In genomic region chr11:61657566-61657965, GRCh38 we compare ENCODE assay signal across 18 cellular contexts. TPM values are rescaled to one million over a fixed set of nuclear protein-coding genes. Genes with fewer than 3 reads are reported as not detected.
DNase-seq lines count a peak whose midpoint lies in the region; ATAC-seq and TF ChIP-seq lines count a peak whose summit lies in the region.
"Had no signal": no experiment of that assay in that cellular context is flagged by ENCODE, and none has a peak within 500 bp of the region (broad histone marks: within the 10 kb centered on the region; RNA-seq: fewer than 3 reads in every experiment).

No MANE protein-coding gene starts in this region.

- H3K9me3 ChIP-seq in prostate gland = no peaks in the 10 kb centered on the region
- no peaks in the 10 kb centered on the region for H3K9me3 ChIP-seq in naive thymus-derived CD4-positive, alpha-beta T cell (ENCODE audit: control insufficient read depth in 2 of 3, low read length in 3 of 3)
- H3K9me3 ChIP-seq: thyroid gland had no signal

- peaks cover 37% of the 10 kb centered on the region for H3K27me3 Mint-ChIP-seq in MCF 10A (ENCODE audit: insufficient read depth, unreplicated experiment)
- peaks cover 12 to 17% (median 14%) of the 10 kb centered on the region in 5 donors for H3K27me3 Mint-ChIP-seq in naive thymus-derived CD4-positive, alpha-beta T cell

- peaks cover 5% of the 10 kb centered on the region for H3K4me1 Mint-ChIP-seq in MCF 10A (ENCODE audit: insufficient read depth, unreplicated experiment)
- peaks cover 0 to 4% (median 0%) of the 10 kb centered on the region in 7 donors for H3K4me1 Mint-ChIP-seq in naive thymus-derived CD4-positive, alpha-beta T cell

- no peaks in the 10 kb centered on the region for H3K36me3 ChIP-seq in prostate gland
- no peaks in the 10 kb centered on the region for H3K36me3 ChIP-seq in naive thymus-derived CD4-positive, alpha-beta T cell (ENCODE audit: control insufficient read depth in 2 of 3, insufficient read depth in 3 of 3, low read length in 3 of 3)
- H3K36me3 ChIP-seq: thyroid gland had no signal

- peak overlapping the region in 1 of 2 donors; percentile 26 for H3K27ac ChIP-seq in prostate gland
- no peak overlapping the region for H3K27ac ChIP-seq in naive thymus-derived CD4-positive, alpha-beta T cell (ENCODE audit: low read depth, low read length)
- H3K27ac ChIP-seq: C4-2B, thyroid gland had no signal

- no peak for TF ChIP-seq CTCF in MCF 10A (IDR thresholded peaks at IDR 0.05; ENCODE audit: unreplicated experiment)
- TF ChIP-seq CTCF in prostate gland (IDR thresholded peaks at IDR 0.05) = peak in 1 of 4 experiments; percentile 20

- CTCF ChIA-PET in MCF 10A (lab: Yijun Ruan, JAX) = interaction anchor here (0.6 kb wide), 1 partner anchor 690 kb away, joined by 3 read pairs; no protein-coding TSS in a partner anchor
- CTCF ChIA-PET in naive thymus-derived CD4-positive, alpha-beta T cell (lab: Charles Lee) = no interaction called here

- no peak overlapping the region for H3K27ac Mint-ChIP-seq in MCF 10A (ENCODE audit: low read depth, unreplicated experiment)
- H3K27ac Mint-ChIP-seq in naive thymus-derived CD4-positive, alpha-beta T cell = no peak overlapping the region
- H3K27ac Mint-ChIP-seq: dendritic cell treated with granulocyte-macrophage colony-stimulating factor and Interleukin-4, amounts not matched to agents 40 ng/mL and 50 ng/mL, for 4 days had no signal

- BruUV-seq in MCF 10A (replicated peaks; lab: Mats Ljungman, UMichigan) = no TSS peak

- no peak for TF ChIP-seq POLR2A in prostate gland (IDR thresholded peaks at IDR 0.05)

- DNase-seq in DMS53 (lab: John Stamatoyannopoulos, UW) (peak; percentile 64), DMS53 treated with DMSO at 0.1 percent for 48 hours (lab: John Stamatoyannopoulos, UW; ENCODE audit: unreplicated experiment) (no peak), NCI-H2081 treated with DMSO at 0.1 percent for 48 hours (lab: John Stamatoyannopoulos, UW) (peak; percentile 33), MCF 10A (ENCODE audit: unreplicated experiment) (peak; percentile 70), prostate gland (ENCODE audit: low spot score) (peak; percentile 53)
- DNase-seq in naive thymus-derived CD4-positive, alpha-beta T cell = no peak
- DNase-seq: 8988T; activated CD4-positive, CD25-positive, alpha-beta regulatory T cell; activated gamma-delta T cell; aorta; hypothalamus; occipital lobe; stimulated activated CD4-positive, alpha-beta T cell treated with anti-CD3 and anti-CD28 coated beads, Interleukin-4, amount 100 ng/mL, for 24 hours; thyroid gland had no signal

- H3K27me3 ChIP-seq in prostate gland (replicated peaks; ENCODE audit: insufficient read depth) = no peaks in the 10 kb centered on the region
- H3K27me3 ChIP-seq in naive thymus-derived CD4-positive, alpha-beta T cell (ENCODE audit: control insufficient read depth in 2 of 2, insufficient read depth in 2 of 2, low read length in 2 of 2) = no peaks in the 10 kb centered on the region
- H3K27me3 ChIP-seq: thyroid gland had no signal

- WGBS in prostate gland = 43% methylated on average over 5 of the region's 5 CpGs

- H3K4me3 ChIP-seq in prostate gland = no peak overlapping the region
- no peak overlapping the region for H3K4me3 ChIP-seq in naive thymus-derived CD4-positive, alpha-beta T cell (ENCODE audit: low read length)
- H3K4me3 ChIP-seq: thyroid gland had no signal

- peaks cover 3% of the 10 kb centered on the region for H3K4me1 ChIP-seq in prostate gland (replicated peaks)
- no peaks in the 10 kb centered on the region for H3K4me1 ChIP-seq in naive thymus-derived CD4-positive, alpha-beta T cell (ENCODE audit: control insufficient read depth in 2 of 2, insufficient read depth in 2 of 2, low read length in 2 of 2)
- H3K4me1 ChIP-seq: thyroid gland had no signal

- no peaks in the 10 kb centered on the region for H3K36me3 Mint-ChIP-seq in MCF 10A (ENCODE audit: insufficient read depth, unreplicated experiment)
- H3K36me3 Mint-ChIP-seq in naive thymus-derived CD4-positive, alpha-beta T cell = no peaks in the 10 kb centered on the region

- H3K9me3 Mint-ChIP-seq in MCF 10A (ENCODE audit: unreplicated experiment) = no peaks in the 10 kb centered on the region
- H3K9me3 Mint-ChIP-seq in naive thymus-derived CD4-positive, alpha-beta T cell = no peaks in the 10 kb centered on the region
- H3K9me3 Mint-ChIP-seq: dendritic cell treated with granulocyte-macrophage colony-stimulating factor and Interleukin-4, amounts not matched to agents 40 ng/mL and 50 ng/mL, for 4 days had no signal

- no peak for ATAC-seq in HG02885 (IDR thresholded peaks at IDR 0.05; ENCODE audit: poor library complexity, unreplicated experiment)
- no peak for ATAC-seq in GM19455 (IDR thresholded peaks at IDR 0.05; ENCODE audit: unreplicated experiment)
- ATAC-seq in naive thymus-derived CD4-positive, alpha-beta T cell = no peak

- intact Hi-C loops in MCF 10A (cut with micrococcal nuclease) (no loop called here), prostate gland (cut with DNase I) (no loop called here)
- intact Hi-C loops in naive thymus-derived CD4-positive, alpha-beta T cell (cut with micrococcal nuclease) = no loop called here

- POLR2A ChIA-PET in MCF 10A (lab: Yijun Ruan, JAX) = no interaction called here
- POLR2A ChIA-PET in naive thymus-derived CD4-positive, alpha-beta T cell (lab: Charles Lee) = no interaction called here

- H3K4me3 Mint-ChIP-seq in MCF 10A (ENCODE audit: unreplicated experiment) = no peak overlapping the region
- no peak overlapping the region for H3K4me3 Mint-ChIP-seq in naive thymus-derived CD4-positive, alpha-beta T cell
- H3K4me3 Mint-ChIP-seq: dendritic cell treated with granulocyte-macrophage colony-stimulating factor and Interleukin-4, amounts not matched to agents 40 ng/mL and 50 ng/mL, for 4 days had no signal

RNA-seq across cellular contexts. Expression of gene DAGLA, which starts 22.6 kb away (rescaled TPM):
- 1.0 and 1.5 TPM in 2 replicates for total RNA-seq in MCF 10A (2022)
- 10 to 100 TPM; 10.8 to 12.2 TPM for total RNA-seq in prostate gland
- 1 to 10 TPM in 1 of 5 experiments, under 1 TPM in 4; 0.15 to 2.1 (median 0.35) TPM for total RNA-seq in naive thymus-derived CD4-positive, alpha-beta T cell
- under 1 TPM; 0.24 to 0.26 TPM for polyA plus RNA-seq in naive thymus-derived CD4-positive, alpha-beta T cell

Comparison
In these comparisons a context has a peak if more than half of its experiments do, and no peak if none do; other contexts are left out.
1. DNase-seq: peak in DMS53 (single experiment), NCI-H2081 treated with DMSO at 0.1 percent for 48 hours (single experiment), MCF 10A (single experiment) and prostate gland (single experiment); none in DMS53 treated with DMSO at 0.1 percent for 48 hours (single experiment) and naive thymus-derived CD4-positive, alpha-beta T cell (0 of 9).